In genomic region chrX:45710081-45710801, GRCh38 we compare ENCODE assay signal across 9 cellular contexts.
A peak's percentile ranks its signal among the peaks of the same experiment; 100 is the strongest.
DNase-seq lines count a peak whose midpoint lies in the region; ATAC-seq, FAIRE-seq and TF ChIP-seq lines count a peak whose summit lies in the region.
"Had no signal": no experiment of that assay in that cellular context is flagged by ENCODE, and none has a peak within 500 bp of the region (broad histone marks: within the 10 kb centered on the region; RNA-seq: fewer than 3 reads in every experiment).

No MANE protein-coding gene starts in this region.

- no peaks in the 10 kb centered on the region for H3K4me1 ChIP-seq in Panc1 (ENCODE audit: control insufficient read depth, insufficient read depth, low read length)
- H3K4me1 ChIP-seq in transverse colon: peaks cover 0 to 8% (median 4%) of the 10 kb centered on the region in 4 donors

- H3K9me3 Mint-ChIP-seq in HFFc6: no peaks in the 10 kb centered on the region

- no TSS peak for BruUV-seq in Panc1 (replicated peaks; lab: Mats Ljungman, UMichigan)

- TF ChIP-seq POLR2A in GM12891 (IDR thresholded peaks at IDR 0.05; ENCODE audit: low read depth, low read length): no peak
- TF ChIP-seq POLR2A in transverse colon (IDR thresholded peaks at IDR 0.05): no peak

- H3K36me3 Mint-ChIP-seq in HFFc6 (ENCODE audit: low read depth): no peaks in the 10 kb centered on the region

- no peak overlapping the region for H3K27ac ChIP-seq in Panc1 (ENCODE audit: low read length)
- H3K27ac ChIP-seq in transverse colon: no peak overlapping the region

- CTCF ChIA-PET in Panc1 (lab: Charles Lee): interaction anchor here (0.7 kb wide), 1 partner anchor 321 kb away, joined by 3 read pairs; no protein-coding TSS in a partner anchor

- no peak overlapping the region for H3K4me3 ChIP-seq in Panc1 (ENCODE audit: low read depth in 2 of 2, low read length in 2 of 2)
- no peak overlapping the region for H3K4me3 ChIP-seq in choroid plexus epithelial cell (ENCODE audit: low read depth, low read length)
- no peak overlapping the region for H3K4me3 ChIP-seq in transverse colon
- H3K4me3 ChIP-seq: skin epidermis had no signal

- TF ChIP-seq EP300 in transverse colon (IDR thresholded peaks at IDR 0.05; ENCODE audit: low read depth): no peak

- no peak for TF ChIP-seq CTCF in HFFc6 (IDR thresholded peaks at IDR 0.05)
- no peak for TF ChIP-seq CTCF in Panc1 (IDR thresholded peaks at IDR 0.05)
- TF ChIP-seq CTCF in choroid plexus epithelial cell (conservative IDR thresholded peaks at IDR 0.05; ENCODE audit: low read depth, low read length): no peak
- no peak for TF ChIP-seq CTCF in transverse colon (IDR thresholded peaks at IDR 0.05)

- 69% methylated on average over 2 of the region's 2 CpGs; no CpG with 5 or more reads in 1 of the 2 donors for whole genome bisulfite sequencing in transverse colon (ENCODE audit: low coverage in 1 of 2), 2 donors

- H3K27ac Mint-ChIP-seq in HFFc6: peak overlapping the region; percentile 88

- H3K9me3 ChIP-seq in Panc1 (ENCODE audit: control insufficient read depth, insufficient read depth, low read depth, low read length): no peaks in the 10 kb centered on the region
- no peaks in the 10 kb centered on the region for H3K9me3 ChIP-seq in transverse colon

- no peaks in the 10 kb centered on the region for H3K27me3 Mint-ChIP-seq in HFFc6 (ENCODE audit: insufficient read depth)

- POLR2A ChIA-PET in Panc1 (lab: Charles Lee): interaction anchor here (0.7 kb wide), 2 partner anchors 32 to 490 kb away, joined by 3 to 5 read pairs; no protein-coding TSS in a partner anchor

- H3K4me1 Mint-ChIP-seq in HFFc6 (ENCODE audit: low read depth): peaks cover 77% of the 10 kb centered on the region

- in situ Hi-C loops in Panc1 (cut with HindIII; ENCODE audit: low pct_unique_long_range_greater_than_20kb, low sequenced_read_pairs): no loop called here
- in situ Hi-C loops in transverse colon (cut with MboI; ENCODE audit: low pct_ligation_motif_present in 1 of 4, low pct_unique_long_range_greater_than_20kb in 1 of 4, low sequenced_read_pairs in 3 of 4): no loop called here

- H3K27me3 ChIP-seq in Panc1 (ENCODE audit: control insufficient read depth, insufficient read depth, low read length): no peaks in the 10 kb centered on the region
- no peaks in the 10 kb centered on the region for H3K27me3 ChIP-seq in transverse colon

- H3K4me3 Mint-ChIP-seq in HFFc6: peak overlapping the region; percentile 32; the same call in 1 of the 2 replicates

- intact Hi-C loops in Panc1 (cut with micrococcal nuclease; ENCODE audit: unreplicated experiment): no loop called here
- intact Hi-C loops in transverse colon (cut with DNase I; ENCODE audit: low total_unique reads): no loop called here

- peak; percentile 78 for FAIRE-seq in GM12891 (lab: Jason Lieb, UNC)

- DNase-seq in GM12891 (ENCODE audit: insufficient read length, low spot score) (no peak), HFFc6 (peak; percentile 96), Panc1 (ENCODE audit: low read depth, low spot score) (peak; percentile 71), choroid plexus epithelial cell (ENCODE audit: low read depth) (peak; percentile 78), 8988T (no peak), SIG-M5 (lab: John Stamatoyannopoulos, UW) (no peak), transverse colon (no peak)
- DNase-seq in stimulated activated CD8-positive, alpha-beta memory T cell treated with anti-CD3 and anti-CD28 coated beads, Interleukin-4, amount 100 ng/mL, for 48 hours: peak; percentile 60

- H3K36me3 ChIP-seq in Panc1 (ENCODE audit: control insufficient read depth, insufficient read depth, low read length) (no peaks in the 10 kb centered on the region), transverse colon (no peaks in the 10 kb centered on the region)

- peak; percentile 80 for ATAC-seq in Panc1

TF ChIP-seq in GM12891, 5 proteins besides CTCF, POLR2A, EP300 and RAD21:
- TF ChIP-seq TAF1 (IDR thresholded peaks at IDR 0.05; ENCODE audit: low read depth, low read length) (no peak), SPI1 (IDR thresholded peaks at IDR 0.05; ENCODE audit: low read depth, low read length) (no peak), POU2F2 (IDR thresholded peaks at IDR 0.05; ENCODE audit: low read depth, low read length) (no peak; the same call in 1 of the 2 replicates), POLR2AphosphoS5 (IDR thresholded peaks at IDR 0.05; ENCODE audit: low read depth, low read length) (no peak), PAX5 (IDR thresholded peaks at IDR 0.05; ENCODE audit: insufficient read depth, low read length, severe bottlenecking) (no peak)

Comparison
In these comparisons a context has a peak if more than half of its experiments do, and no peak if none do; other contexts are left out.
1. DNase-seq: peak in HFFc6 (single experiment), Panc1 (single experiment), choroid plexus epithelial cell (single experiment) and stimulated activated CD8-positive, alpha-beta memory T cell treated with anti-CD3 and anti-CD28 coated beads, Interleukin-4, amount 100 ng/mL, for 48 hours (single experiment); none in GM12891 (single experiment), 8988T (single experiment), SIG-M5 (single experiment) and transverse colon (single experiment).